14 cellular contexts compared by ENCODE assay signal in the genomic region with DNA sequence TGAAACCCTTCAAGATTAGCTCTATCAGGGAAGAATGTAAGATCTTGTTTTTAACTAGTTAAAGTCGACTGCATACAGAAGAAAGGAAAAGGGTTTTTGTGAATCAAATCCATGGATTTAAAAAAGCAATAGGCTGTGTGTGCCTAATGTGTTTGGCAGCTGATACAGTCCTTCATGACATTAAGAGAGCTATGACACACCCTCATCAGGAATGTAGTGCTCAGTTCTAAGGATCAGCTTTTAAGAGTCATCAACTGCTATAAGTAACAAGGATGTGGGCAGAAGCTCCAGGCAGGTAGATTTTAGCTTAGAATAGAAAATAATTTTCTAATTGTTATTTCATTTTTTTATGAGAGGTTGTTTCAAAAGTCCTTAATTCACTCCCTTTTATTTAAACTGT. TPM values are rescaled to one million over a fixed set of nuclear protein-coding genes. Genes with fewer than 3 reads are reported as not detected.
DNase-seq lines count a peak whose midpoint lies in the region; ATAC-seq and TF ChIP-seq lines count a peak whose summit lies in the region.
"Had no signal": no experiment of that assay in that cellular context is flagged by ENCODE, and none has a peak within 500 bp of the region (broad histone marks: within the 10 kb centered on the region; RNA-seq: fewer than 3 reads in every experiment).

No MANE protein-coding gene starts in this region.

- no peak overlapping the region for H3K23ac ChIP-seq in IMR-90 (ENCODE audit: low read depth, low read length)
- no peak overlapping the region for H3K23ac ChIP-seq in mesendoderm (ENCODE audit: low read length)

- intact Hi-C loops in IMR-90 (cut with micrococcal nuclease): no loop called here

- H3K9me3 ChIP-seq in IMR-90 (ENCODE audit: control insufficient read depth, insufficient read depth, low read length) (no peaks in the 10 kb centered on the region), Peyer's patch (no peaks in the 10 kb centered on the region)
- H3K9me3 ChIP-seq: transverse colon had no signal

- H4K8ac ChIP-seq in IMR-90 (ENCODE audit: low read depth in 2 of 2, low read length in 2 of 2): no peak overlapping the region
- H4K8ac ChIP-seq in mesendoderm (ENCODE audit: low read depth, low read length): no peak overlapping the region

- in situ Hi-C loops in IMR-90 (cut with MboI; ENCODE audit: low sequenced_read_pairs): no loop called here

- TF ChIP-seq RAD21 in IMR-90 (IDR thresholded peaks at IDR 0.05; ENCODE audit: low read length): no peak

- H3K27ac ChIP-seq in IMR-90 (ENCODE audit: insufficient read depth, low read length) (no peak overlapping the region), mesendoderm (ENCODE audit: low read depth, low read length) (no peak overlapping the region), Peyer's patch (no peak overlapping the region)
- H3K27ac ChIP-seq: C4-2B, SK-N-MC, transverse colon had no signal

- no peaks in the 10 kb centered on the region for H3K9me3 Mint-ChIP-seq in chondrocyte (ENCODE audit: low read depth)
- no peaks in the 10 kb centered on the region for H3K9me3 Mint-ChIP-seq in activated CD8-positive, alpha-beta T cell treated with anti-CD3 and anti-CD28 coated beads, Interleukin-2, amount 10 ng/mL, durations not matched to agents 7 days and 5 days (ENCODE audit: insufficient read depth)

- BruUV-seq in IMR-90 (replicated peaks; lab: Mats Ljungman, UMichigan): no TSS peak

- H3K9ac ChIP-seq in IMR-90 (ENCODE audit: low read depth, low read length): no peak overlapping the region
- no peak overlapping the region for H3K9ac ChIP-seq in mesendoderm (ENCODE audit: low read length)

- no peaks in the 10 kb centered on the region for H4K20me1 ChIP-seq in IMR-90 (ENCODE audit: insufficient read depth, low read length)

- H3K27ac Mint-ChIP-seq in chondrocyte (ENCODE audit: unreplicated experiment): peak overlapping the region; percentile 24
- H3K27ac Mint-ChIP-seq in activated CD8-positive, alpha-beta T cell treated with anti-CD3 and anti-CD28 coated beads, Interleukin-2, amount 10 ng/mL, durations not matched to agents 7 days and 5 days: no peak overlapping the region

- H3K14ac ChIP-seq in IMR-90 (replicated peaks; ENCODE audit: low read depth, low read length): no peak overlapping the region

- H3K27me3 Mint-ChIP-seq in chondrocyte (ENCODE audit: low read depth): no peaks in the 10 kb centered on the region
- no peaks in the 10 kb centered on the region for H3K27me3 Mint-ChIP-seq in activated CD8-positive, alpha-beta T cell treated with anti-CD3 and anti-CD28 coated beads, Interleukin-2, amount 10 ng/mL, durations not matched to agents 7 days and 5 days (ENCODE audit: low read depth)

- H3K56ac ChIP-seq in IMR-90 (ENCODE audit: extremely low read depth, insufficient read depth, low read length) (no peak overlapping the region), mesendoderm (ENCODE audit: low read length) (no peak overlapping the region)

- POLR2A ChIA-PET in IMR-90 (lab: Charles Lee; ENCODE audit: unreplicated experiment): no interaction called here
- POLR2A ChIA-PET in activated CD8-positive, alpha-beta T cell treated with anti-CD3 and anti-CD28 coated beads, Interleukin-2, amount 10 ng/mL, durations not matched to agents 7 days and 5 days (lab: Charles Lee): no interaction called here

- dilution Hi-C loops in IMR-90 (cut with HindIII; ENCODE audit: low sequenced_read_pairs, unreplicated experiment): no loop called here

- peaks cover 18% of the 10 kb centered on the region for H3K4me1 Mint-ChIP-seq in chondrocyte (ENCODE audit: low read depth)
- H3K4me1 Mint-ChIP-seq in activated CD8-positive, alpha-beta T cell treated with anti-CD3 and anti-CD28 coated beads, Interleukin-2, amount 10 ng/mL, durations not matched to agents 7 days and 5 days (ENCODE audit: low read depth): no peaks in the 10 kb centered on the region

- H4K91ac ChIP-seq in IMR-90 (ENCODE audit: insufficient read depth, low read depth, low read length): no peak overlapping the region

- DNase-seq in AG20443 (ENCODE audit: low spot score) (peak; percentile 52), IMR-90 (peak; percentile 80), chondrocyte (ENCODE audit: low spot score) (no peak), mesendoderm (peak; percentile 21), NCI-H1436 (lab: John Stamatoyannopoulos, UW) (no peak), NCI-H69 (lab: John Stamatoyannopoulos, UW) (no peak), Peyer's patch (no peak)
- DNase-seq in activated CD8-positive, alpha-beta T cell treated with anti-CD3 and anti-CD28 coated beads, Interleukin-2, amount 10 ng/mL, durations not matched to agents 7 days and 5 days: no peak
- DNase-seq: activated CD4-positive, alpha-beta T cell treated with anti-CD3 and anti-CD28 coated beads for 48 hours; NCI-H446 treated with DMSO at 0.1 percent for 48 hours; transverse colon had no signal

- H4K5ac ChIP-seq in IMR-90 (ENCODE audit: low read depth, low read length) (no peak overlapping the region), mesendoderm (ENCODE audit: low read length) (no peak overlapping the region)

- H3K9me1 ChIP-seq in IMR-90 (ENCODE audit: insufficient read depth, low read length): no peaks in the 10 kb centered on the region

- WGBS in IMR-90 (ENCODE audit: extremely low coverage in 2 of 2, insufficient read length in 1 of 2), 2 experiments: no CpG with 5 or more reads among the region's 1 CpG
- WGBS in mesendoderm (ENCODE audit: extremely low coverage, insufficient coverage, low lambda C conversion rate): no CpG with 5 or more reads among the region's 1 CpG

- H3K4me3 Mint-ChIP-seq in chondrocyte (ENCODE audit: unreplicated experiment): no peak overlapping the region
- no peak overlapping the region for H3K4me3 Mint-ChIP-seq in activated CD8-positive, alpha-beta T cell treated with anti-CD3 and anti-CD28 coated beads, Interleukin-2, amount 10 ng/mL, durations not matched to agents 7 days and 5 days

- H3K36me3 ChIP-seq in IMR-90 (ENCODE audit: control insufficient read depth, insufficient read depth, low read length) (no peaks in the 10 kb centered on the region), mesendoderm (ENCODE audit: control insufficient read depth, insufficient read depth, low read length) (no peaks in the 10 kb centered on the region), Peyer's patch (no peaks in the 10 kb centered on the region)
- H3K36me3 ChIP-seq: transverse colon had no signal

- H2AK9ac ChIP-seq in IMR-90 (replicated peaks; ENCODE audit: low read depth, low read length, poor library complexity): no peak overlapping the region

- no peaks in the 10 kb centered on the region for H3K36me3 Mint-ChIP-seq in chondrocyte (ENCODE audit: low read depth)
- H3K36me3 Mint-ChIP-seq in activated CD8-positive, alpha-beta T cell treated with anti-CD3 and anti-CD28 coated beads, Interleukin-2, amount 10 ng/mL, durations not matched to agents 7 days and 5 days (ENCODE audit: low read depth): no peaks in the 10 kb centered on the region

- H3K4ac ChIP-seq in IMR-90 (ENCODE audit: low read depth, low read length) (no peak overlapping the region), mesendoderm (ENCODE audit: low read depth, low read length) (no peak overlapping the region)

- H2BK15ac ChIP-seq in IMR-90 (ENCODE audit: low read depth, low read length): no peak overlapping the region
- no peak overlapping the region for H2BK15ac ChIP-seq in mesendoderm (replicated peaks; ENCODE audit: low read depth)

- H2BK5ac ChIP-seq in IMR-90 (ENCODE audit: low read depth, low read length, poor library complexity, severe bottlenecking): no peak overlapping the region
- no peak overlapping the region for H2BK5ac ChIP-seq in mesendoderm (ENCODE audit: low read length)

- H3K79me1 ChIP-seq in IMR-90 (ENCODE audit: low read depth in 1 of 2, low read length in 2 of 2) (no peaks in the 10 kb centered on the region), mesendoderm (ENCODE audit: low read length) (no peaks in the 10 kb centered on the region)

- no peak overlapping the region for H3K18ac ChIP-seq in IMR-90 (ENCODE audit: low read depth, low read length)
- H3K18ac ChIP-seq in mesendoderm (ENCODE audit: low read length): no peak overlapping the region

- H3K79me2 ChIP-seq in mesendoderm (ENCODE audit: control insufficient read depth, insufficient read depth, low read length): no peaks in the 10 kb centered on the region

- TF ChIP-seq CTCF in IMR-90 (conservative IDR thresholded peaks at IDR 0.05; ENCODE audit: low read depth, low read length) (no peak), chondrocyte (IDR thresholded peaks at IDR 0.05) (no peak), Peyer's patch (IDR thresholded peaks at IDR 0.05) (no peak)

- H3K27me3 ChIP-seq in IMR-90 (ENCODE audit: control insufficient read depth, insufficient read depth, low read length): no peaks in the 10 kb centered on the region
- no peaks in the 10 kb centered on the region for H3K27me3 ChIP-seq in mesendoderm (ENCODE audit: insufficient read depth, low read length, poor library complexity)
- H3K27me3 ChIP-seq in Peyer's patch: no peaks in the 10 kb centered on the region
- H3K27me3 ChIP-seq: transverse colon had no signal

- TF ChIP-seq POLR2A in IMR-90 (IDR thresholded peaks at IDR 0.05; ENCODE audit: low read depth, low read length) (no peak), Peyer's patch (IDR thresholded peaks at IDR 0.05) (no peak)

- H2AFZ ChIP-seq in IMR-90 (replicated peaks; ENCODE audit: low read length, poor library complexity): no peak overlapping the region

- H3K4me1 ChIP-seq in IMR-90 (ENCODE audit: control insufficient read depth, insufficient read depth, low read length) (peaks cover 5% of the 10 kb centered on the region; the same call in 1 of the 2 replicates), mesendoderm (ENCODE audit: control insufficient read depth, low read depth, low read length) (no peaks in the 10 kb centered on the region), Peyer's patch (no peaks in the 10 kb centered on the region)
- H3K4me1 ChIP-seq: transverse colon had no signal

- ATAC-seq in IMR-90 (ENCODE audit: low read depth): peak; percentile 88
- ATAC-seq in activated CD8-positive, alpha-beta T cell treated with anti-CD3 and anti-CD28 coated beads, Interleukin-2, amount 10 ng/mL, durations not matched to agents 7 days and 5 days: no peak

- H2AK5ac ChIP-seq in IMR-90 (ENCODE audit: low read depth, low read length) (no peak overlapping the region), mesendoderm (ENCODE audit: low read length) (no peak overlapping the region)

- H3K4me2 ChIP-seq in IMR-90 (ENCODE audit: low read depth, low read length) (no peak overlapping the region), mesendoderm (ENCODE audit: low read length) (no peak overlapping the region)

- CTCF ChIA-PET in IMR-90 (lab: Yijun Ruan, JAX): interaction anchor here (1.1 to 1.3 kb wide), 2 partner anchors 108 to 296 kb away, joined by 3 read pairs; no protein-coding TSS in a partner anchor
- CTCF ChIA-PET in activated CD8-positive, alpha-beta T cell treated with anti-CD3 and anti-CD28 coated beads, Interleukin-2, amount 10 ng/mL, durations not matched to agents 7 days and 5 days (lab: Charles Lee): no interaction called here

- H3K4me3 ChIP-seq in IMR-90 (ENCODE audit: insufficient read depth, low read depth, low read length) (no peak overlapping the region), mesendoderm (ENCODE audit: low read length) (no peak overlapping the region), Peyer's patch (no peak overlapping the region)
- H3K4me3 ChIP-seq: SK-N-MC, transverse colon had no signal

- H2BK20ac ChIP-seq in IMR-90 (ENCODE audit: low read depth, low read length): no peak overlapping the region

- no peak overlapping the region for H2BK120ac ChIP-seq in IMR-90 (ENCODE audit: low read depth, low read length)
- H2BK120ac ChIP-seq in mesendoderm (ENCODE audit: low read depth, low read length): no peak overlapping the region

RNA-seq across cellular contexts. Expression of a gene that starts 52.9 kb away (rescaled TPM):
- total RNA-seq in IMR-90 (2012; rRNA removed) (0.28 and 0.36 TPM in 2 replicates), chondrocyte (0.52 to 2.9 TPM (median 1.2 TPM) in 3 replicates), Peyer's patch (not detected)
- 0.10 and 0.34 TPM in 2 replicates for polyA plus RNA-seq in IMR-90 (2012; rRNA removed)
- polyA plus RNA-seq in IMR-90 (2012; cell fraction: cytosol; rRNA removed): 0.11 TPM in 1 of 2 replicates, not detected in the other
- 0.46 TPM in 1 of 2 replicates, not detected in the other for polyA plus RNA-seq in IMR-90 (2012; cell fraction: nucleus; rRNA removed; ENCODE audit: low replicate concordance)
- polyA plus RNA-seq in mesendoderm (2013, experiment 1 of 2): 3.0 TPM
- polyA plus RNA-seq in mesendoderm (2013, experiment 2 of 2): 2.5 TPM
- total RNA-seq in activated CD8-positive, alpha-beta T cell treated with anti-CD3 and anti-CD28 coated beads, Interleukin-2, amount 10 ng/mL, durations not matched to agents 7 days and 5 days: not detected
- total RNA-seq: mononuclear cell had no signal

Comparison
In these comparisons a context has a peak if more than half of its experiments do, and no peak if none do; other contexts are left out.
1. DNase-seq: peak in AG20443 (single experiment), IMR-90 (single experiment) and mesendoderm (single experiment); none in chondrocyte (single experiment), NCI-H1436 (single experiment), NCI-H69 (single experiment), activated CD8-positive, alpha-beta T cell treated with anti-CD3 and anti-CD28 coated beads, Interleukin-2, amount 10 ng/mL, durations not matched to agents 7 days and 5 days (single experiment) and Peyer's patch (0 of 3).